Comparison of ENCODE assay signal across 24 cellular contexts in genomic region chr3:56295161-56295560, GRCh38.
DNase-seq lines count a peak whose midpoint lies in the region; FAIRE-seq and TF ChIP-seq lines count a peak whose summit lies in the region.
"Had no signal": no experiment of that assay in that cellular context is flagged by ENCODE, and none has a peak within 500 bp of the region (broad histone marks: within the 10 kb centered on the region; RNA-seq: fewer than 3 reads in every experiment).

No MANE protein-coding gene starts in this region.

- H3K79me2 ChIP-seq in OCI-LY3 (ENCODE audit: low read length) = no peaks in the 10 kb centered on the region

- DNase-seq in myocyte (ENCODE audit: low read depth) = peak; percentile 32
- no peak for DNase-seq in retinal pigment epithelial cell (ENCODE audit: low read depth)
- no peak for DNase-seq in KBM-7
- DNase-seq in effector CD4-positive, alpha-beta T cell = no peak
- no peak for DNase-seq in ascending aorta (ENCODE audit: low spot score in 2 of 2)
- no peak for DNase-seq in mesenchymal stem cell
- DNase-seq: 8988T; ACHN; BE2C; C1 segment of cervical spinal cord; Caco-2; Calu3; CD4-positive, alpha-beta T cell; CD8-positive, alpha-beta T cell; DMS79 treated with DMSO at 0.1 percent for 48 hours; GDM1 had no signal

- no peak overlapping the region for H3K23ac ChIP-seq in mesenchymal stem cell (ENCODE audit: low read length in 2 of 2)

- in situ Hi-C loops in KBM-7 (cut with MboI; ENCODE audit: low pct_unique_long_range_greater_than_20kb, low sequenced_read_pairs) = no loop called here

- peak; percentile 27 for FAIRE-seq in G401.6 (lab: Jason Lieb, UNC)
- FAIRE-seq: A204.1, D721Med, GM12878, GM12892, GM18507 had no signal

- TF ChIP-seq CTCF in OCI-LY3 (IDR thresholded peaks at IDR 0.05; ENCODE audit: low read depth, low read length) = no peak
- TF ChIP-seq CTCF in retinal pigment epithelial cell (conservative IDR thresholded peaks at IDR 0.05; ENCODE audit: low read depth, low read length) = no peak
- TF ChIP-seq CTCF in ascending aorta (IDR thresholded peaks at IDR 0.05) = no peak

- no peak overlapping the region for H2BK12ac ChIP-seq in mesenchymal stem cell (ENCODE audit: low read length in 2 of 2)

- H3K79me1 ChIP-seq in mesenchymal stem cell (replicated peaks; ENCODE audit: low read length, poor library complexity, severe bottlenecking) = no peaks in the 10 kb centered on the region

- H3K9me3 ChIP-seq in OCI-LY3 (ENCODE audit: insufficient read depth, low read length) = no peaks in the 10 kb centered on the region
- no peaks in the 10 kb centered on the region for H3K9me3 ChIP-seq in ascending aorta
- no peaks in the 10 kb centered on the region for H3K9me3 ChIP-seq in mesenchymal stem cell (ENCODE audit: control insufficient read depth, low read length)
- H3K9me3 ChIP-seq: BE2C, BLaER1, Caco-2 had no signal

- H3K27me3 ChIP-seq in OCI-LY3 (ENCODE audit: low read depth, low read length) = peaks cover 45% of the 10 kb centered on the region
- no peaks in the 10 kb centered on the region for H3K27me3 ChIP-seq in ascending aorta
- peaks cover 0 to 5% of the 10 kb centered on the region in 2 experiments for H3K27me3 ChIP-seq in mesenchymal stem cell (ENCODE audit: control insufficient read depth in 1 of 2, insufficient read depth in 1 of 2, low read length in 2 of 2)
- H3K27me3 ChIP-seq: BE2C, BLaER1 had no signal

- WGBS in mesenchymal stem cell = 74% methylated on average over 2 of the region's 2 CpGs

- H3K4me1 ChIP-seq in OCI-LY3 (ENCODE audit: low read length) (peaks cover 62% of the 10 kb centered on the region), ascending aorta (no peaks in the 10 kb centered on the region), mesenchymal stem cell (ENCODE audit: control insufficient read depth, insufficient read depth, low read depth, low read length) (no peaks in the 10 kb centered on the region)
- H3K4me1 ChIP-seq: BE2C, BLaER1, Caco-2 had no signal

- no peak overlapping the region for H2BK120ac ChIP-seq in mesenchymal stem cell (ENCODE audit: low read depth, low read length)

- H3K18ac ChIP-seq in mesenchymal stem cell (ENCODE audit: low read depth in 1 of 2, low read length in 2 of 2) = no peak overlapping the region

- H4K8ac ChIP-seq in mesenchymal stem cell (ENCODE audit: low read length) = no peak overlapping the region

- intact Hi-C loops in ascending aorta (cut with DNase I) = no loop called here

- H3K36me3 ChIP-seq in OCI-LY3 (replicated peaks; ENCODE audit: low read depth, low read length) = no peaks in the 10 kb centered on the region
- no peaks in the 10 kb centered on the region for H3K36me3 ChIP-seq in ascending aorta
- H3K36me3 ChIP-seq in mesenchymal stem cell (ENCODE audit: control insufficient read depth in 1 of 2, insufficient read depth in 2 of 2, low read depth in 1 of 2, low read length in 2 of 2) = no peaks in the 10 kb centered on the region
- H3K36me3 ChIP-seq: BE2C, BLaER1 had no signal

- H4K91ac ChIP-seq in mesenchymal stem cell (ENCODE audit: low read length) = no peak overlapping the region

- no peak overlapping the region for H3K14ac ChIP-seq in mesenchymal stem cell (ENCODE audit: low read length in 2 of 2)

- H3K4ac ChIP-seq in mesenchymal stem cell (ENCODE audit: low read depth in 1 of 2, low read length in 2 of 2) = no peak overlapping the region

- H4K20me1 ChIP-seq in OCI-LY3 (ENCODE audit: insufficient read depth, low read length) = no peaks in the 10 kb centered on the region
- H4K20me1 ChIP-seq: BLaER1 had no signal

- no peak overlapping the region for H3K9ac ChIP-seq in OCI-LY3 (ENCODE audit: low read length)
- no peak overlapping the region for H3K9ac ChIP-seq in mesenchymal stem cell (ENCODE audit: low read length)
- H3K9ac ChIP-seq: BLaER1 had no signal

- peak overlapping the region; percentile 60 for H3K4me2 ChIP-seq in OCI-LY3 (ENCODE audit: low read length)
- H3K4me2 ChIP-seq in mesenchymal stem cell (ENCODE audit: low read length, poor library complexity, severe bottlenecking) = no peak overlapping the region
- H3K4me2 ChIP-seq: BLaER1 had no signal

- no peak overlapping the region for H2BK5ac ChIP-seq in mesenchymal stem cell (ENCODE audit: low read depth, low read length, poor library complexity, severe bottlenecking)

- no peak overlapping the region for H2AFZ ChIP-seq in OCI-LY3 (ENCODE audit: low read depth, low read length)
- H2AFZ ChIP-seq in mesenchymal stem cell (ENCODE audit: low read depth, low read length) = no peak overlapping the region

- H2BK15ac ChIP-seq in mesenchymal stem cell (ENCODE audit: low read depth, poor library complexity, severe bottlenecking) = no peak overlapping the region

- H2AK5ac ChIP-seq in mesenchymal stem cell (ENCODE audit: low read length, severe bottlenecking) = no peak overlapping the region

- H3K27ac ChIP-seq in OCI-LY3 (ENCODE audit: low read length) (no peak overlapping the region), ascending aorta (no peak overlapping the region), mesenchymal stem cell (ENCODE audit: low read length, poor library complexity, severe bottlenecking) (no peak overlapping the region)
- H3K27ac ChIP-seq: BLaER1 had no signal

- H3K4me3 ChIP-seq in OCI-LY3 (ENCODE audit: low read length) (no peak overlapping the region), retinal pigment epithelial cell (ENCODE audit: low read length) (peak overlapping the region; percentile 21), ascending aorta (no peak overlapping the region), mesenchymal stem cell (ENCODE audit: insufficient read depth in 1 of 2, low read depth in 1 of 2, low read length in 2 of 2) (no peak overlapping the region)
- H3K4me3 ChIP-seq: BLaER1, GM12878 had no signal
